17 cellular contexts compared by ENCODE assay signal in the genomic region with DNA sequence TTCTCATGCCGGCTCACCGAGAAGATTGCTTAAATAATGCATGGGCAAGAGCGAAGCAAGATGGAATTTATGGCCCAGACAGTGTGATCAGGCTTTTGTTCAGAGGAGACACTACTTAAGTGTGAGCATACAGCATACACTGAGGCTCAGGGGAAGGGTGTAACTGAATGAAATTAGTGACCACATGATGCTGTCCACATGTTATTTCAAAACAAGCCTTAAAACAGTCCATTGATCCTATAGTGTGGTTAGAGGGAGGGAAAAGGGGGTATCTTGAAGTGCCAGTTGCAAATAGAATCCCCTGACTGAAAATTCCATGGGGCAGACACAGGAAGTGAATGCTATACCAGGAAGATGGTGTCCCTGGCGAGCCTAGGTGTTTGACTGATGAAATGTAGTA.
A peak's percentile ranks its signal among the peaks of the same experiment; 100 is the strongest.
DNase-seq lines count a peak whose midpoint lies in the region; ATAC-seq, FAIRE-seq and TF ChIP-seq lines count a peak whose summit lies in the region.
"Had no signal": no experiment of that assay in that cellular context is flagged by ENCODE, and none has a peak within 500 bp of the region (broad histone marks: within the 10 kb centered on the region; RNA-seq: fewer than 3 reads in every experiment).

No MANE protein-coding gene starts in this region.

- no peaks in the 10 kb centered on the region for H3K79me2 ChIP-seq in endothelial cell of umbilical vein (ENCODE audit: control insufficient read depth, insufficient read depth, low read length)
- no peaks in the 10 kb centered on the region for H3K79me2 ChIP-seq in keratinocyte (ENCODE audit: control insufficient read depth, insufficient read depth, low read length)
- no peaks in the 10 kb centered on the region for H3K79me2 ChIP-seq in mesendoderm (ENCODE audit: control insufficient read depth, insufficient read depth, low read length)

- no peak overlapping the region for H3K4me3 ChIP-seq in right atrium auricular region
- no peak overlapping the region for H3K4me3 ChIP-seq in endothelial cell of umbilical vein (replicated peaks in 1 of 3; ENCODE audit: insufficient read depth in 1 of 3, low read depth in 1 of 3, low read length in 3 of 3)
- no peak overlapping the region for H3K4me3 ChIP-seq in keratinocyte (ENCODE audit: control insufficient read depth in 2 of 3, extremely low read depth in 1 of 3, insufficient read depth in 2 of 3, low read depth in 1 of 3, low read length in 3 of 3)
- H3K4me3 ChIP-seq in upper lobe of left lung = peak overlapping the region in 1 of 4 donors; percentile 28
- no peak overlapping the region for H3K4me3 ChIP-seq in brain microvascular endothelial cell (ENCODE audit: low read depth, low read length)
- H3K4me3 ChIP-seq in vagina = no peak overlapping the region
- H3K4me3 ChIP-seq in mesendoderm (ENCODE audit: low read length) = no peak overlapping the region
- H3K4me3 ChIP-seq: A549 had no signal

- H3K36me3 ChIP-seq in right atrium auricular region (no peaks in the 10 kb centered on the region), endothelial cell of umbilical vein (ENCODE audit: control insufficient read depth in 2 of 2, extremely low read depth in 1 of 2, insufficient read depth in 2 of 2, low read length in 2 of 2) (no peaks in the 10 kb centered on the region), keratinocyte (ENCODE audit: control insufficient read depth in 2 of 2, extremely low read depth in 1 of 2, insufficient read depth in 2 of 2, low read length in 2 of 2) (no peaks in the 10 kb centered on the region), upper lobe of left lung (no peaks in the 10 kb centered on the region), brain microvascular endothelial cell (replicated peaks) (no peaks in the 10 kb centered on the region), vagina (no peaks in the 10 kb centered on the region), mesendoderm (ENCODE audit: control insufficient read depth, insufficient read depth, low read length) (no peaks in the 10 kb centered on the region)

- H2BK120ac ChIP-seq in mesendoderm (ENCODE audit: low read depth, low read length) = no peak overlapping the region

- H2AFZ ChIP-seq in endothelial cell of umbilical vein (ENCODE audit: low read depth, low read length) (peak overlapping the region; percentile 77), keratinocyte (ENCODE audit: control insufficient read depth, low read length) (peak overlapping the region; percentile 35)

- intact Hi-C loops in left ventricle myocardium superior (cut with micrococcal nuclease) (no loop called here), endothelial cell of umbilical vein (cut with micrococcal nuclease) (loop anchor here (5.0 kb wide), 1 partner anchor 351 kb away; no protein-coding TSS in a partner anchor), vagina (cut with DNase I) (loop anchor here (10.0 kb wide), 1 partner anchor 74 kb away; no protein-coding TSS in a partner anchor)

- H3K4me2 ChIP-seq in endothelial cell of umbilical vein (ENCODE audit: insufficient read depth, low read length) = peak overlapping the region; percentile 95
- peak overlapping the region; percentile 67 for H3K4me2 ChIP-seq in keratinocyte (ENCODE audit: control insufficient read depth, extremely low read depth, insufficient read depth, low read depth, low read length)
- no peak overlapping the region for H3K4me2 ChIP-seq in mesendoderm (ENCODE audit: low read length)

- DNase-seq in left ventricle myocardium superior = no peak
- no peak for DNase-seq in right atrium auricular region (ENCODE audit: low spot score)
- DNase-seq in endothelial cell of umbilical vein (ENCODE audit: low read depth, low spot score) = peak; percentile 26
- no peak for DNase-seq in keratinocyte (ENCODE audit: low read depth, low spot score)
- DNase-seq in upper lobe of left lung = no peak
- DNase-seq in brain microvascular endothelial cell = no peak
- DNase-seq in vagina (ENCODE audit: extremely low spot score in 2 of 2) = no peak
- no peak for DNase-seq in mesendoderm
- DNase-seq: CD8-positive, alpha-beta memory T cell; DMS79; NCI-H1105 treated with DMSO at 0.1 percent for 48 hours; NCI-H1694; NCI-H2081 treated with DMSO at 0.1 percent for 48 hours; NCI-H510A; SHP77 treated with DMSO at 0.1 percent for 48 hours had no signal

- no peak overlapping the region for H3K56ac ChIP-seq in mesendoderm (ENCODE audit: low read length)

- TF ChIP-seq POLR2A in endothelial cell of umbilical vein (IDR thresholded peaks at IDR 0.05; ENCODE audit: low read depth, low read length) (no peak), upper lobe of left lung (IDR thresholded peaks at IDR 0.05) (no peak), vagina (IDR thresholded peaks at IDR 0.05) (no peak)

- H4K5ac ChIP-seq in mesendoderm (ENCODE audit: low read length) = no peak overlapping the region

- POLR2A ChIA-PET in endothelial cell of umbilical vein (lab: Charles Lee) = no interaction called here

- WGBS in upper lobe of left lung, 2 donors = 57 to 68% methylated on average over 4 of the region's 4 CpGs
- no CpG with 5 or more reads among the region's 4 CpGs for WGBS in mesendoderm (ENCODE audit: extremely low coverage, insufficient coverage, low lambda C conversion rate)

- H4K8ac ChIP-seq in mesendoderm (ENCODE audit: low read depth, low read length) = no peak overlapping the region

- TF ChIP-seq EP300 in upper lobe of left lung (IDR thresholded peaks at IDR 0.05) = no peak

- H3K18ac ChIP-seq in mesendoderm (ENCODE audit: low read length) = no peak overlapping the region

- peak; percentile 24 for ATAC-seq in left ventricle myocardium superior
- no peak for ATAC-seq in upper lobe of left lung (ENCODE audit: low FRiP score in 2 of 2)
- ATAC-seq: A549 had no signal

- no peak for TF ChIP-seq CTCF in right atrium auricular region (IDR thresholded peaks at IDR 0.05)
- TF ChIP-seq CTCF in endothelial cell of umbilical vein (IDR thresholded peaks at IDR 0.05; ENCODE audit: extremely low read depth in 1 of 2, insufficient read depth in 1 of 2, low read depth in 1 of 2, low read length in 2 of 2) = no peak
- no peak for TF ChIP-seq CTCF in keratinocyte (optimal IDR thresholded peaks at IDR 0.05 in 1 of 3, IDR thresholded peaks at IDR 0.05 in 1 of 3, conservative IDR thresholded peaks at IDR 0.05 in 1 of 3; ENCODE audit: extremely low read depth in 1 of 3, insufficient read depth in 2 of 3, low read length in 3 of 3)
- TF ChIP-seq CTCF in upper lobe of left lung (IDR thresholded peaks at IDR 0.05) = no peak
- TF ChIP-seq CTCF in brain microvascular endothelial cell (IDR thresholded peaks at IDR 0.05; ENCODE audit: low read depth, low read length, missing control alignments) = no peak
- TF ChIP-seq CTCF in vagina (IDR thresholded peaks at IDR 0.05) = no peak

- no peak overlapping the region for H2AK5ac ChIP-seq in mesendoderm (ENCODE audit: low read length)

- no peak overlapping the region for H2BK5ac ChIP-seq in mesendoderm (ENCODE audit: low read length)

- no peak for FAIRE-seq in endothelial cell of umbilical vein (lab: Jason Lieb, UNC)
- peak; percentile 56 for FAIRE-seq in keratinocyte (lab: Jason Lieb, UNC)
- FAIRE-seq: A549, H54 had no signal

- no peak overlapping the region for H2BK15ac ChIP-seq in mesendoderm (replicated peaks; ENCODE audit: low read depth)

- peaks cover 0 to 37% of the 10 kb centered on the region in 2 donors for H3K4me1 ChIP-seq in right atrium auricular region
- H3K4me1 ChIP-seq in endothelial cell of umbilical vein (ENCODE audit: control insufficient read depth, extremely low read depth, insufficient read depth, low read length) = peaks cover 26% of the 10 kb centered on the region
- peaks cover 36% of the 10 kb centered on the region for H3K4me1 ChIP-seq in keratinocyte (ENCODE audit: control insufficient read depth, extremely low read depth, insufficient read depth, low read length)
- H3K4me1 ChIP-seq in upper lobe of left lung = peaks cover 3 to 9% (median 4%) of the 10 kb centered on the region in 4 donors
- peaks cover 25% of the 10 kb centered on the region for H3K4me1 ChIP-seq in vagina
- no peaks in the 10 kb centered on the region for H3K4me1 ChIP-seq in mesendoderm (ENCODE audit: control insufficient read depth, low read depth, low read length)
- H3K4me1 ChIP-seq: A549 had no signal

- no peak overlapping the region for H3K23ac ChIP-seq in mesendoderm (ENCODE audit: low read length)

- dilution Hi-C loops in endothelial cell of umbilical vein (cut with MboI; ENCODE audit: extremely low pct_ligation_motif_present, low sequenced_read_pairs) (no loop called here), keratinocyte (cut with MboI; ENCODE audit: extremely low pct_ligation_motif_present, low sequenced_read_pairs) (no loop called here)

- no peak overlapping the region for H3K4ac ChIP-seq in mesendoderm (ENCODE audit: low read depth, low read length)

- H3K79me1 ChIP-seq in mesendoderm (ENCODE audit: low read length) = no peaks in the 10 kb centered on the region

- in situ Hi-C loops in brain microvascular endothelial cell (cut with HindIII; ENCODE audit: low pct_ligation_motif_present, low sequenced_read_pairs) = no loop called here

- H3K27me3 ChIP-seq in right atrium auricular region = no peaks in the 10 kb centered on the region
- no peaks in the 10 kb centered on the region for H3K27me3 ChIP-seq in endothelial cell of umbilical vein (ENCODE audit: control insufficient read depth in 2 of 2, insufficient read depth in 2 of 2, low read length in 2 of 2)
- H3K27me3 ChIP-seq in keratinocyte (ENCODE audit: control insufficient read depth, extremely low read depth, insufficient read depth, low read length) = no peaks in the 10 kb centered on the region
- no peaks in the 10 kb centered on the region for H3K27me3 ChIP-seq in upper lobe of left lung
- H3K27me3 ChIP-seq in brain microvascular endothelial cell (replicated peaks) = no peaks in the 10 kb centered on the region
- H3K27me3 ChIP-seq in vagina = no peaks in the 10 kb centered on the region
- no peaks in the 10 kb centered on the region for H3K27me3 ChIP-seq in mesendoderm (ENCODE audit: insufficient read depth, low read length, poor library complexity)

- H3K9me1 ChIP-seq in endothelial cell of umbilical vein (replicated peaks; ENCODE audit: control insufficient read depth, extremely low read depth, insufficient read depth, low read length) (no peaks in the 10 kb centered on the region), keratinocyte (ENCODE audit: control insufficient read depth, extremely low read depth, insufficient read depth, low read length) (no peaks in the 10 kb centered on the region)

- BruUV-seq in endothelial cell of umbilical vein (replicated peaks; lab: Mats Ljungman, UMichigan) = no TSS peak

- no peak overlapping the region for H3K27ac ChIP-seq in right atrium auricular region
- no peak overlapping the region for H3K27ac ChIP-seq in endothelial cell of umbilical vein (ENCODE audit: insufficient read depth, low read depth, low read length)
- no peak overlapping the region for H3K27ac ChIP-seq in keratinocyte (ENCODE audit: control insufficient read depth, insufficient read depth, low read length)
- peak overlapping the region in 3 of 4 donors; percentile 7 to 43 (median 38) for H3K27ac ChIP-seq in upper lobe of left lung
- no peak overlapping the region for H3K27ac ChIP-seq in brain microvascular endothelial cell
- no peak overlapping the region for H3K27ac ChIP-seq in vagina
- no peak overlapping the region for H3K27ac ChIP-seq in mesendoderm (ENCODE audit: low read depth, low read length)
- H3K27ac ChIP-seq: A549 had no signal

- no peaks in the 10 kb centered on the region for H3K9me3 ChIP-seq in right atrium auricular region
- no peaks in the 10 kb centered on the region for H3K9me3 ChIP-seq in endothelial cell of umbilical vein (replicated peaks; ENCODE audit: control insufficient read depth, insufficient read depth, low read length)
- no peaks in the 10 kb centered on the region for H3K9me3 ChIP-seq in keratinocyte (ENCODE audit: control insufficient read depth, low read depth, low read length)
- no peaks in the 10 kb centered on the region for H3K9me3 ChIP-seq in upper lobe of left lung
- no peaks in the 10 kb centered on the region for H3K9me3 ChIP-seq in vagina
- H3K9me3 ChIP-seq: A549 had no signal

- H3K9ac ChIP-seq in endothelial cell of umbilical vein (replicated peaks; ENCODE audit: extremely low read depth, insufficient read depth, low read length) (no peak overlapping the region), keratinocyte (ENCODE audit: control insufficient read depth, extremely low read depth, insufficient read depth, low read length) (no peak overlapping the region), mesendoderm (ENCODE audit: low read length) (no peak overlapping the region)

- CTCF ChIA-PET in endothelial cell of umbilical vein (lab: Charles Lee) = interaction anchor here (0.6 kb wide), 1 partner anchor 70 kb away, joined by 3 read pairs; no protein-coding TSS in a partner anchor

- H4K20me1 ChIP-seq in endothelial cell of umbilical vein (replicated peaks; ENCODE audit: control insufficient read depth, extremely low read depth, insufficient read depth, low read length) (no peaks in the 10 kb centered on the region), keratinocyte (ENCODE audit: control insufficient read depth, extremely low read depth, insufficient read depth, low read length) (no peaks in the 10 kb centered on the region)

Comparison
In these comparisons a context has a peak if more than half of its experiments do, and no peak if none do; other contexts are left out.
1. H3K27ac ChIP-seq: peak in upper lobe of left lung (3 of 4); none in right atrium auricular region (0 of 2), endothelial cell of umbilical vein (single experiment), keratinocyte (single experiment), brain microvascular endothelial cell (single experiment), vagina (single experiment) and mesendoderm (single experiment).